ENCODE assay signal across 8 cellular contexts in the genomic region with DNA sequence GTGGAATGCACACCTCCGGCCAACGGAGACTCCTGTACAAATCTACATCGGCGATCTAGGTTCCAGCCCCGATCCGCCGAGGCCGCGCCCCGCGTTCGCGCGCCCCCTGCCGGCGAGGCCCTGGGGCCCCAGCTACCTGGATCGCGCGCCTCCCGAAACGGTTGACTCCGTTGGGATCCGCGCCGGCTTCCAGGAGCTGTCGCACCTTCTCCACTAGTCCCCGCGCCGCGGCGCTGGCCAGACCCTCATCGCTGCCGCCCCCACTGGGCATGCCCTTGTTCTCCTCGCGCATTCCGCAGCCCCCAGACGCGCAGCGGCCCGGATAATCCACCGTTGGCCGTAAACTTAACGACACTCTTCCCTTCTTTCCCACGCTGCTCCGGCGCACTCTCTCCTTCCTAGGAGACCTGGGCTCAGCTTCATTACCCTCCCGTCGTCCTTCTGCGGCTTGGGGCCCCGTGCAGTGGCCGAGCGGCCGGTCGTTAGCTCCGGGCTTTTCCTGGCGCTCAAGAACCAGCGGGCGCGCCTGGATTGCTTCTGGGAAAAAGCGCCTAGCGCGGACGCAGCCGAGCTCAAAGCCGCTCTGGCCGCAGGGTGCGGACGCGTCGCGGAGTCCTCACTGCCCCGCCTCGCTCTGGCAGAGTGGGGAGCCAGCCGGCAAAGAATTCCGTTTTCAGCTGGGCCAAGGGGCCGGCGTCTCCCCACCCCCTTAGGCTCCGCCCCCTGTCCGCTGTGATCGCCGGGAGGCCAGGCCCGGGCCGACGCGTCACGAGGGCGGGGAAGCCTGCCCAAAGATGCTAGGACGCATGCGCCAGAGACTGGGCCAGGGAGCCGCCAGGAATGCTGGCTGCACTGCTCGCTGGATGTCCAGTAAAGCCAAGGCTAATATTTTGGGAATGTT. TPM values are rescaled to one million over a fixed set of nuclear protein-coding genes. Genes with fewer than 3 reads are reported as not detected.
DNase-seq lines count a peak whose midpoint lies in the region; ATAC-seq lines count a peak whose summit lies in the region.

Gene CDKN2B, minus strand, starts transcription at position 644 of the 901 bp plus-strand sequence. Its CDS starts 352 bp downstream, at position 292.

- no peaks in the 10 kb centered on the region for H3K9me3 ChIP-seq in HUES48 (ENCODE audit: control insufficient read depth, insufficient read depth, low read length)

- H3K36me3 Mint-ChIP-seq in activated naive CD4-positive, alpha-beta T cell treated with anti-CD3 and anti-CD28 coated beads, Interleukin-2, amount 50 U/mL, for 72 hours = peaks cover 0 to 11% of the 10 kb centered on the region in 2 donors

- H3K27me3 ChIP-seq in HUES48 (ENCODE audit: control insufficient read depth, insufficient read depth, low read length) = peaks cover 80% of the 10 kb centered on the region

- ATAC-seq in GM21447 (IDR thresholded peaks at IDR 0.05; ENCODE audit: unreplicated experiment) = peak; percentile 83
- peak; percentile 88 to 89 for ATAC-seq in activated naive CD4-positive, alpha-beta T cell treated with anti-CD3 and anti-CD28 coated beads, Interleukin-2, amount 50 U/mL, for 72 hours

- no peak within 1 kb of the TSS for H3K9ac ChIP-seq in HUES48 (ENCODE audit: low read depth, low read length)

- WGBS in urinary bladder = under 1% methylated on average over 91 of the region's 91 CpGs

- DNase-seq in DMS114 treated with DMSO at 0.1 percent for 48 hours (lab: John Stamatoyannopoulos, UW; ENCODE audit: unreplicated experiment) = peak; percentile 70
- DNase-seq in RPMI8226 = peak; percentile 95
- DNase-seq in activated naive CD4-positive, alpha-beta T cell treated with anti-CD3 and anti-CD28 coated beads, Interleukin-2, amount 50 U/mL, for 72 hours (ENCODE audit: low spot score in 2 of 2) = peak; percentile 66 to 85
- DNase-seq in glomerular visceral epithelial cell (ENCODE audit: extremely low spot score) = peak; percentile 99
- peak; percentile 83 for DNase-seq in occipital lobe (lab: John Stamatoyannopoulos, UW)

- peaks cover 17% of the 10 kb centered on the region; the same call in 1 of the 2 replicates for H3K4me1 ChIP-seq in HUES48 (ENCODE audit: control insufficient read depth, insufficient read depth, low read length)
- H3K4me1 ChIP-seq in urinary bladder (ENCODE audit: insufficient read depth) = no peaks in the 10 kb centered on the region

- H3K9me3 Mint-ChIP-seq in activated naive CD4-positive, alpha-beta T cell treated with anti-CD3 and anti-CD28 coated beads, Interleukin-2, amount 50 U/mL, for 72 hours = peaks cover 0 to 3% of the 10 kb centered on the region in 2 donors

- H3K36me3 ChIP-seq in HUES48 (ENCODE audit: control insufficient read depth, insufficient read depth, low read length) (no peaks in the 10 kb centered on the region), urinary bladder (ENCODE audit: insufficient read depth) (no peaks in the 10 kb centered on the region)

- H3K27ac ChIP-seq in HUES48 (ENCODE audit: low read depth, low read length) (peak within 1 kb of the TSS; percentile 8), urinary bladder (ENCODE audit: low read depth) (peak within 1 kb of the TSS; percentile 73)

- H3K27ac Mint-ChIP-seq in activated naive CD4-positive, alpha-beta T cell treated with anti-CD3 and anti-CD28 coated beads, Interleukin-2, amount 50 U/mL, for 72 hours = no peak within 1 kb of the TSS

- peak within 1 kb of the TSS; percentile 73 for H3K4me3 ChIP-seq in HUES48 (ENCODE audit: low read depth, low read length)
- H3K4me3 ChIP-seq in urinary bladder (ENCODE audit: low read depth, low read length) = peak within 1 kb of the TSS; percentile 57

RNA-seq across cellular contexts. Expression of gene CDKN2B, which starts in this region (rescaled TPM):
- under 1 TPM; 0.09 to 0.23 TPM for total RNA-seq in activated naive CD4-positive, alpha-beta T cell treated with anti-CD3 and anti-CD28 coated beads, Interleukin-2, amount 50 U/mL, for 72 hours
- total RNA-seq in occipital lobe = 0.16 TPM
- total RNA-seq in urinary bladder = 1.8 TPM
- 4.2 TPM for polyA plus RNA-seq in urinary bladder

Comparison
In these comparisons a context has a peak if more than half of its experiments do, and no peak if none do; other contexts are left out.
1. Peak in every context shown above with its lines: DNase-seq, ATAC-seq, H3K4me3 ChIP-seq and H3K27ac ChIP-seq.
2. Peak in DNase-seq and ATAC-seq in activated naive CD4-positive, alpha-beta T cell treated with anti-CD3 and anti-CD28 coated beads, Interleukin-2, amount 50 U/mL, for 72 hours; RNA of the gene not detected or under 1 TPM.
3. Peak in DNase-seq in occipital lobe; RNA of the gene not detected or under 1 TPM.